In the genomic region with DNA sequence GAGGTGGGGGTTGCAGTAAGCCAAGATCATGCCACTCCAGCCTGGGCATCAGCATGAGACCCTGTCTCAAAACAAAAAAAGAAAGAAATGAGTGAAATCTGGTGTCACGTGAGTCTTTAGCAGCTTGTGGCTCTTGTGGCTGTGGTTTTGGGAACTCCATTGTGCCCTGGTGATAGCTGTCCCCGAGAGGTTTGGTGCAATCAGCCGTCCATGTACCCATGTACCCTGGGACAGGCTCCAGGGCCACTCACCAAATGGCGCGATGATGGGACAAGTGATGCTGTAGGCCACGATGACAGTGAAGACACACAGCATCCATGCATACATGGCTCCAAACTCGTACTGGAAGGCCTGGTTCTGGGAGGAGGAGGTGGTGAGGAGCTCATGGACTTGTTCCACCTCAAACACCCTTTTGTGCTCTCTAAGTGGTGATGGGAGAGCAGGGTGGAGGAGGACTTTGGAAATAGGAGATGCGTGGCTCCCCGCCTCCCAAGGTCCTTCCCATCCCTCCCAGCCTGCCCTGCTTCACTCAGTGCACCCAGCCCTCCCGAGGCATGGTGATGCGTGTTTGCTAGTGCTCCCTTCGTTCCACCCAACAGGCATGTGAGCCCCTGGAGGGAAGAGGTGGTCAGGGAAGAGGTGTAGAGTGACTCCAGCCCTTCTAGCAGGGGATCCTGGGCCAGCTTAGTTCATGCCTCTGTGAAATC, we compare ENCODE assay signal across 21 cellular contexts. TPM values are rescaled to one million over a fixed set of nuclear protein-coding genes. Genes with fewer than 3 reads are reported as not detected.
DNase-seq lines count a peak whose midpoint lies in the region; ATAC-seq and TF ChIP-seq lines count a peak whose summit lies in the region.
"Had no signal": no experiment of that assay in that cellular context is flagged by ENCODE, and none has a peak within 500 bp of the region (broad histone marks: within the 10 kb centered on the region; RNA-seq: fewer than 3 reads in every experiment).

No MANE protein-coding gene starts in this region.

- peak overlapping the region in 6 of 7 donors; percentile 37 to 87 (median 77) for H3K27ac Mint-ChIP-seq in CD4-positive, alpha-beta memory T cell
- H3K27ac Mint-ChIP-seq in activated B cell treated with CpG ODN at 0.5 μM for 24 hours = peak overlapping the region; percentile 89
- H3K27ac Mint-ChIP-seq in naive thymus-derived CD4-positive, alpha-beta T cell = peak overlapping the region in 7 of 9 donors; percentile 59 to 98 (median 78)
- H3K27ac Mint-ChIP-seq: endodermal cell had no signal

- peaks cover 23 to 64% (median 44%) of the 10 kb centered on the region in 11 experiments; a peak in 21 of 22 replicates for H3K36me3 ChIP-seq in BLaER1 treated with 17β-estradiol and CSF1 and Interleukin-3, amounts not matched to agents 10 nM and 100 nM
- peaks cover 82% of the 10 kb centered on the region for H3K36me3 ChIP-seq in CD4-positive, alpha-beta memory T cell (ENCODE audit: insufficient read depth, low read length)
- H3K36me3 ChIP-seq in naive thymus-derived CD4-positive, alpha-beta T cell (ENCODE audit: control insufficient read depth in 2 of 3, insufficient read depth in 3 of 3, low read length in 3 of 3) = peaks cover 30 to 98% (median 36%) of the 10 kb centered on the region in 3 experiments

- DNase-seq in CD4-positive, alpha-beta memory T cell = no peak
- DNase-seq in activated B cell treated with CpG ODN at 0.5 μM for 24 hours = no peak
- DNase-seq in naive thymus-derived CD4-positive, alpha-beta T cell = no peak
- DNase-seq in activated CD8-positive, alpha-beta memory T cell treated with anti-CD3 and anti-CD28 coated beads, Interleukin-2, amount 50 U/mL, for 48 hours = no peak
- DNase-seq: activated CD8-positive, alpha-beta memory T cell treated with anti-CD3 and anti-CD28 coated beads, Interleukin-2, amount 10 ng/mL, durations not matched to agents 7 days and 5 days; activated gamma-delta T cell treated with Interleukin-2 at 50 U/mL for 16 hours; endodermal cell; NCI-H146; NCI-H2171; NCI-H526 treated with DMSO at 0.1 percent for 48 hours; occipital lobe; PC-3; retina; stimulated activated CD4-positive, alpha-beta T cell treated with anti-CD3 and anti-CD28 coated beads, Interleukin-12 subunit alpha, Interleukin-12 subunit beta, amount 100 ng/mL, for 4 hours; tibial artery had no signal

- peak overlapping the region in 9 of 11 experiments; percentile 28 to 70 (median 58); a peak in 17 of 22 replicates for H3K27ac ChIP-seq in BLaER1 treated with 17β-estradiol and CSF1 and Interleukin-3, amounts not matched to agents 10 nM and 100 nM
- peak overlapping the region; percentile 10 for H3K27ac ChIP-seq in CD4-positive, alpha-beta memory T cell (ENCODE audit: low read depth, low read length)
- peak overlapping the region; percentile 3 for H3K27ac ChIP-seq in naive thymus-derived CD4-positive, alpha-beta T cell (ENCODE audit: low read depth, low read length)
- H3K27ac ChIP-seq: SJSA1, tibial artery had no signal

- TF ChIP-seq CTCF in activated B cell treated with CpG ODN at 0.5 μM for 24 hours (IDR thresholded peaks at IDR 0.05) = no peak

- no peak overlapping the region for H3K4me3 Mint-ChIP-seq in CD4-positive, alpha-beta memory T cell
- peak overlapping the region; percentile 28 for H3K4me3 Mint-ChIP-seq in activated B cell treated with CpG ODN at 0.5 μM for 24 hours
- H3K4me3 Mint-ChIP-seq in naive thymus-derived CD4-positive, alpha-beta T cell = no peak overlapping the region
- H3K4me3 Mint-ChIP-seq: activated CD8-positive, alpha-beta memory T cell treated with anti-CD3 and anti-CD28 coated beads, Interleukin-2, amount 10 ng/mL, durations not matched to agents 7 days and 5 days; endodermal cell had no signal

- H3K9me3 ChIP-seq in BLaER1 treated with 17β-estradiol and CSF1 and Interleukin-3, amounts not matched to agents 10 nM and 100 nM (replicated peaks in 1 of 11) = peaks cover 0 to 14% (median 10%) of the 10 kb centered on the region in 11 experiments; a peak in 14 of 22 replicates
- no peaks in the 10 kb centered on the region for H3K9me3 ChIP-seq in CD4-positive, alpha-beta memory T cell (ENCODE audit: control insufficient read depth in 1 of 2, low read length in 2 of 2)
- no peaks in the 10 kb centered on the region for H3K9me3 ChIP-seq in naive thymus-derived CD4-positive, alpha-beta T cell (ENCODE audit: control insufficient read depth in 2 of 3, low read length in 3 of 3)
- H3K9me3 ChIP-seq: mucosa of descending colon, SJSA1, tibial artery had no signal

- no peaks in the 10 kb centered on the region for H3K9me3 Mint-ChIP-seq in CD4-positive, alpha-beta memory T cell
- H3K9me3 Mint-ChIP-seq in activated B cell treated with CpG ODN at 0.5 μM for 24 hours = no peaks in the 10 kb centered on the region
- H3K9me3 Mint-ChIP-seq in naive thymus-derived CD4-positive, alpha-beta T cell = peaks cover 0 to 2% (median 0%) of the 10 kb centered on the region in 11 donors

- intact Hi-C loops in CD4-positive, alpha-beta memory T cell (cut with micrococcal nuclease) = no loop called here
- intact Hi-C loops in activated B cell treated with CpG ODN at 0.5 μM for 24 hours (cut with micrococcal nuclease) = no loop called here
- intact Hi-C loops in naive thymus-derived CD4-positive, alpha-beta T cell (cut with micrococcal nuclease) = no loop called here

- CTCF ChIA-PET in CD4-positive, alpha-beta memory T cell (lab: Charles Lee; ENCODE audit: partially characterized antibody) = interaction anchor here (1.3 to 1.5 kb wide), 2 partner anchors 29 to 58 kb away, joined by 3 to 5 read pairs; no protein-coding TSS in a partner anchor
- CTCF ChIA-PET in activated B cell treated with CpG ODN at 0.5 μM for 24 hours (lab: Charles Lee) = interaction anchor here (1.8 kb wide), 1 partner anchor 30 kb away, joined by 5 read pairs; no protein-coding TSS in a partner anchor
- CTCF ChIA-PET in naive thymus-derived CD4-positive, alpha-beta T cell (lab: Charles Lee) = interaction anchor here (1.4 kb wide), 1 partner anchor 59 kb away, joined by 3 read pairs; no protein-coding TSS in a partner anchor

- peaks cover 0 to 14% (median 0%) of the 10 kb centered on the region in 11 experiments; a peak in 4 of 22 replicates for H4K20me1 ChIP-seq in BLaER1 treated with 17β-estradiol and CSF1 and Interleukin-3, amounts not matched to agents 10 nM and 100 nM

- H3K27me3 ChIP-seq in BLaER1 treated with 17β-estradiol and CSF1 and Interleukin-3, amounts not matched to agents 10 nM and 100 nM = no peaks in the 10 kb centered on the region
- no peaks in the 10 kb centered on the region for H3K27me3 ChIP-seq in CD4-positive, alpha-beta memory T cell (ENCODE audit: insufficient read depth, low read length)
- no peaks in the 10 kb centered on the region for H3K27me3 ChIP-seq in naive thymus-derived CD4-positive, alpha-beta T cell (ENCODE audit: control insufficient read depth in 2 of 2, insufficient read depth in 2 of 2, low read length in 2 of 2)
- H3K27me3 ChIP-seq: SJSA1, tibial artery had no signal

- peak overlapping the region in 7 of 11 experiments; percentile 1 to 51 (median 26); a peak in 10 of 22 replicates for H3K9ac ChIP-seq in BLaER1 treated with 17β-estradiol and CSF1 and Interleukin-3, amounts not matched to agents 10 nM and 100 nM

- H3K4me2 ChIP-seq in BLaER1 treated with 17β-estradiol and CSF1 and Interleukin-3, amounts not matched to agents 10 nM and 100 nM = peak overlapping the region; percentile 60 to 88 (median 75)

- POLR2A ChIA-PET in CD4-positive, alpha-beta memory T cell (lab: Charles Lee; ENCODE audit: partially characterized antibody) = interaction anchor here (1.1 to 6.3 kb wide), 8 partner anchors 12 to 75 kb away, joined by 3 to 39 read pairs (median 4); a partner anchor contains a TSS
- POLR2A ChIA-PET in activated B cell treated with CpG ODN at 0.5 μM for 24 hours (lab: Charles Lee) = interaction anchor here (0.7 to 2.0 kb wide), 5 partner anchors 29 to 75 kb away, joined by 3 to 15 read pairs (median 6); a partner anchor contains a TSS
- POLR2A ChIA-PET in naive thymus-derived CD4-positive, alpha-beta T cell (lab: Charles Lee) = interaction anchor here (0.9 to 2.3 kb wide), 5 partner anchors 9 to 74 kb away, joined by 3 to 7 read pairs (median 4); a partner anchor contains a TSS

- H3K4me1 Mint-ChIP-seq in CD4-positive, alpha-beta memory T cell = peaks cover 30 to 66% (median 50%) of the 10 kb centered on the region in 4 donors
- H3K4me1 Mint-ChIP-seq in activated B cell treated with CpG ODN at 0.5 μM for 24 hours = peaks cover 66% of the 10 kb centered on the region
- H3K4me1 Mint-ChIP-seq in naive thymus-derived CD4-positive, alpha-beta T cell = peaks cover 39 to 73% (median 54%) of the 10 kb centered on the region in 7 donors

- peaks cover 63 to 92% of the 10 kb centered on the region in 2 donors for H3K36me3 Mint-ChIP-seq in CD4-positive, alpha-beta memory T cell
- H3K36me3 Mint-ChIP-seq in activated B cell treated with CpG ODN at 0.5 μM for 24 hours (ENCODE audit: low read depth) = peaks cover 68% of the 10 kb centered on the region
- peaks cover 14 to 68% (median 32%) of the 10 kb centered on the region in 5 donors for H3K36me3 Mint-ChIP-seq in naive thymus-derived CD4-positive, alpha-beta T cell

- no peaks in the 10 kb centered on the region for H3K27me3 Mint-ChIP-seq in CD4-positive, alpha-beta memory T cell
- H3K27me3 Mint-ChIP-seq in activated B cell treated with CpG ODN at 0.5 μM for 24 hours = no peaks in the 10 kb centered on the region
- H3K27me3 Mint-ChIP-seq in naive thymus-derived CD4-positive, alpha-beta T cell = no peaks in the 10 kb centered on the region
- H3K27me3 Mint-ChIP-seq: activated CD8-positive, alpha-beta memory T cell treated with anti-CD3 and anti-CD28 coated beads, Interleukin-2, amount 10 ng/mL, durations not matched to agents 7 days and 5 days had no signal

- no peak for ATAC-seq in activated B cell treated with CpG ODN at 0.5 μM for 24 hours (ENCODE audit: low read depth)
- ATAC-seq in naive thymus-derived CD4-positive, alpha-beta T cell = no peak
- no peak for ATAC-seq in GM21360 (IDR thresholded peaks at IDR 0.05; ENCODE audit: unreplicated experiment)
- ATAC-seq in HG03039 (IDR thresholded peaks at IDR 0.05; ENCODE audit: unreplicated experiment) = no peak
- ATAC-seq: activated CD8-positive, alpha-beta memory T cell treated with anti-CD3 and anti-CD28 coated beads, Interleukin-2, amount 10 ng/mL, durations not matched to agents 7 days and 5 days; mucosa of descending colon; PC-3 had no signal

- peaks cover 71 to 100% (median 96%) of the 10 kb centered on the region in 10 experiments for H3K4me1 ChIP-seq in BLaER1 treated with 17β-estradiol and CSF1 and Interleukin-3, amounts not matched to agents 10 nM and 100 nM
- H3K4me1 ChIP-seq in CD4-positive, alpha-beta memory T cell (ENCODE audit: insufficient read depth, low read length) = peaks cover 35% of the 10 kb centered on the region
- H3K4me1 ChIP-seq in naive thymus-derived CD4-positive, alpha-beta T cell (ENCODE audit: control insufficient read depth in 2 of 2, insufficient read depth in 2 of 2, low read length in 2 of 2) = peaks cover 28 to 43% of the 10 kb centered on the region in 2 donors
- H3K4me1 ChIP-seq: SJSA1, tibial artery had no signal

- peak overlapping the region in 1 of 10 experiments; percentile 3; a peak in 1 of 20 replicates for H3K4me3 ChIP-seq in BLaER1 treated with 17β-estradiol and CSF1 and Interleukin-3, amounts not matched to agents 10 nM and 100 nM
- no peak overlapping the region for H3K4me3 ChIP-seq in CD4-positive, alpha-beta memory T cell (ENCODE audit: low read length in 2 of 2)
- no peak overlapping the region for H3K4me3 ChIP-seq in naive thymus-derived CD4-positive, alpha-beta T cell (ENCODE audit: low read length)
- H3K4me3 ChIP-seq: mucosa of descending colon, SJSA1, tibial artery had no signal

RNA-seq across cellular contexts. Expression of a gene that starts 29.6 kb away (rescaled TPM):
- 100 to 1,000 TPM; 476 to 507 TPM for total RNA-seq in CD4-positive, alpha-beta memory T cell
- polyA plus RNA-seq in CD4-positive, alpha-beta memory T cell = 10 to 100 TPM; 46.2 to 79.5 TPM
- total RNA-seq in activated B cell treated with CpG ODN at 0.5 μM for 24 hours = 54.8 and 74.5 TPM in 2 replicates
- 100 to 1,000 TPM; 189 to 611 (median 383) TPM for total RNA-seq in naive thymus-derived CD4-positive, alpha-beta T cell
- polyA plus RNA-seq in naive thymus-derived CD4-positive, alpha-beta T cell = 10 to 100 TPM; 55.0 to 85.3 TPM

RNA-seq across cellular contexts. Expression of a gene that starts 36.4 kb away (rescaled TPM):
- under 1 TPM; 0.55 to 0.75 TPM for total RNA-seq in CD4-positive, alpha-beta memory T cell
- not detected for polyA plus RNA-seq in CD4-positive, alpha-beta memory T cell
- not detected in 2 replicates for total RNA-seq in activated B cell treated with CpG ODN at 0.5 μM for 24 hours
- under 1 TPM in 2 of 5 experiments, not detected in 3; 0.84 to 0.85 TPM for total RNA-seq in naive thymus-derived CD4-positive, alpha-beta T cell
- not detected for polyA plus RNA-seq in naive thymus-derived CD4-positive, alpha-beta T cell
- total RNA-seq: activated CD8-positive, alpha-beta memory T cell treated with anti-CD3 and anti-CD28 coated beads, Interleukin-2, amount 10 ng/mL, durations not matched to agents 7 days and 5 days; PC-3; SJSA1; T-helper 2 cell treated with Interferon-gamma antibody and Interleukin-4, amounts not matched to agents 100 ng/mL and 5 ng/mL, for 36 hours had no signal

RNA-seq across cellular contexts. Expression of a gene that starts 42.6 kb away (rescaled TPM):
- 1 to 10 TPM; 2.1 to 3.0 TPM for total RNA-seq in CD4-positive, alpha-beta memory T cell
- polyA plus RNA-seq in CD4-positive, alpha-beta memory T cell = under 1 TPM; 0.34 to 0.56 TPM
- 0.93 and 1.2 TPM in 2 replicates for total RNA-seq in activated B cell treated with CpG ODN at 0.5 μM for 24 hours
- total RNA-seq in naive thymus-derived CD4-positive, alpha-beta T cell = 1 to 10 TPM; 1.5 to 3.2 (median 2.0) TPM
- under 1 TPM; 0.66 to 0.83 TPM for polyA plus RNA-seq in naive thymus-derived CD4-positive, alpha-beta T cell

Comparison
In these comparisons a context has a peak if more than half of its experiments do, and no peak if none do; other contexts are left out.
1. H3K27ac ChIP-seq: peak in every context shown above with its lines; median percentile 58 in BLaER1 treated with 17β-estradiol and CSF1 and Interleukin-3, amounts not matched to agents 10 nM and 100 nM; 10 in CD4-positive, alpha-beta memory T cell; 3 in naive thymus-derived CD4-positive, alpha-beta T cell.